8 cellular contexts compared by ENCODE assay signal in genomic region chr21:28991861-28992525, GRCh38. TPM values are rescaled to one million over a fixed set of nuclear protein-coding genes. Genes with fewer than 3 reads are reported as not detected.
DNase-seq lines count a peak whose midpoint lies in the region; ATAC-seq and TF ChIP-seq lines count a peak whose summit lies in the region.

No MANE protein-coding gene starts in this region.

- H3K27me3 ChIP-seq in KMS-11 (ENCODE audit: insufficient read depth, low read depth): no peaks in the 10 kb centered on the region
- no peaks in the 10 kb centered on the region for H3K27me3 ChIP-seq in body of pancreas
- H3K27me3 ChIP-seq in tibial nerve: no peaks in the 10 kb centered on the region

- H3K36me3 ChIP-seq in KMS-11 (ENCODE audit: insufficient read depth): no peaks in the 10 kb centered on the region
- H3K36me3 ChIP-seq in body of pancreas (replicated peaks in 1 of 2; ENCODE audit: insufficient read depth in 1 of 2, low read depth in 2 of 2): no peaks in the 10 kb centered on the region
- H3K36me3 ChIP-seq in tibial nerve: peaks cover 0 to 1% (median 0%) of the 10 kb centered on the region in 3 donors

- WGBS in body of pancreas, 2 donors: 1 to 3% methylated on average over 14 of the region's 14 CpGs
- 5 to 6% methylated on average over 14 of the region's 14 CpGs for WGBS in tibial nerve, 2 donors

- intact Hi-C loops in body of pancreas (cut with DNase I): no loop called here

- H3K4me3 ChIP-seq in KMS-11 (IDR thresholded peaks at IDR 0.05; ENCODE audit: insufficient read depth, low read depth, low read length): no peak overlapping the region
- H3K4me3 ChIP-seq in body of pancreas: peak overlapping the region; percentile 52 to 93
- peak overlapping the region; percentile 62 to 88 (median 72) for H3K4me3 ChIP-seq in tibial nerve

- H3K9me3 ChIP-seq in body of pancreas (no peaks in the 10 kb centered on the region), tibial nerve (no peaks in the 10 kb centered on the region)

- H2AFZ ChIP-seq in KMS-11 (ENCODE audit: low read depth): peak overlapping the region; percentile 45

- peak overlapping the region; percentile 81 for H3K4me2 ChIP-seq in KMS-11

- peak; percentile 41 for DNase-seq in NCI-H82 (lab: John Stamatoyannopoulos, UW)
- DNase-seq in NCI-H82 treated with DMSO at 0.1 percent for 48 hours (lab: John Stamatoyannopoulos, UW; ENCODE audit: unreplicated experiment): no peak
- no peak for DNase-seq in body of pancreas
- no peak for DNase-seq in left lobe of liver (ENCODE audit: low spot score)
- no peak for DNase-seq in tibial nerve (ENCODE audit: low spot score in 2 of 2)
- DNase-seq in NK-92 treated with Interleukin-12 subunit alpha and Interleukin-12 subunit beta, amount 100 ng/mL, for 24 hours (lab: John Stamatoyannopoulos, UW): no peak

- TF ChIP-seq POLR2A in body of pancreas (IDR thresholded peaks at IDR 0.05): no peak
- no peak for TF ChIP-seq POLR2A in tibial nerve (IDR thresholded peaks at IDR 0.05)

- H3K27ac ChIP-seq in KMS-11: peak overlapping the region; percentile 73
- peak overlapping the region; percentile 58 to 91 (median 86) for H3K27ac ChIP-seq in body of pancreas
- peak overlapping the region; percentile 65 to 90 (median 87) for H3K27ac ChIP-seq in tibial nerve

- H4K20me1 ChIP-seq in KMS-11 (ENCODE audit: insufficient read depth): no peaks in the 10 kb centered on the region

- H3K79me2 ChIP-seq in KMS-11 (ENCODE audit: insufficient read depth, low read depth): peaks cover 53% of the 10 kb centered on the region

- peak overlapping the region; percentile 60 for H3K9ac ChIP-seq in KMS-11

- TF ChIP-seq EP300 in tibial nerve (IDR thresholded peaks at IDR 0.05): no peak

- ATAC-seq in body of pancreas (peak; percentile 2), left lobe of liver (peak; percentile 19), GM18520 (IDR thresholded peaks at IDR 0.05; ENCODE audit: unreplicated experiment) (no peak)

- TF ChIP-seq CTCF in KMS-11 (conservative IDR thresholded peaks at IDR 0.05; ENCODE audit: low read depth, low read length): no peak
- no peak for TF ChIP-seq CTCF in body of pancreas (IDR thresholded peaks at IDR 0.05)
- no peak for TF ChIP-seq CTCF in tibial nerve (IDR thresholded peaks at IDR 0.05)

- H3K4me1 ChIP-seq in KMS-11 (ENCODE audit: low read depth, poor library complexity, severe bottlenecking) (peaks cover 29% of the 10 kb centered on the region), body of pancreas (peaks cover 20% of the 10 kb centered on the region), tibial nerve (peaks cover 0 to 41% (median 14%) of the 10 kb centered on the region in 4 donors)

RNA-seq across cellular contexts. Expression of gene LTN1, which starts 0.7 kb away (rescaled TPM):
- total RNA-seq in body of pancreas (10 to 100 TPM; 15.2 to 20.0 TPM), left lobe of liver (9.9 TPM), tibial nerve (10 to 100 TPM; 25.2 to 45.4 (median 29.4) TPM)

RNA-seq across cellular contexts. Expression of gene RWDD2B, which starts 27.2 kb away (rescaled TPM):
- total RNA-seq in body of pancreas: 10 to 100 TPM in 1 of 2 donors, 1 to 10 TPM in 1; 4.3 to 13.5 TPM
- total RNA-seq in left lobe of liver: 20.4 TPM
- total RNA-seq in tibial nerve: 10 to 100 TPM in 2 of 4 donors, 1 to 10 TPM in 2; 7.2 to 14.6 (median 9.9) TPM

RNA-seq across cellular contexts. Expression of gene USP16, which starts 32.5 kb away (rescaled TPM):
- total RNA-seq in body of pancreas (10 to 100 TPM; 17.5 to 24.1 TPM), left lobe of liver (13.1 TPM), tibial nerve (10 to 100 TPM; 29.2 to 43.1 (median 33.8) TPM)
